8 cellular contexts compared by ENCODE assay signal in genomic region chr20:50645253-50646068, GRCh38. TPM values are rescaled to one million over a fixed set of nuclear protein-coding genes. Genes with fewer than 3 reads are reported as not detected.
DNase-seq lines count a peak whose midpoint lies in the region; ATAC-seq and TF ChIP-seq lines count a peak whose summit lies in the region.

No MANE protein-coding gene starts in this region.

- WGBS in stomach, 5 donors = 28 to 57% (median 37%) methylated on average over 15 to 23 of the region's 23 CpGs

- no peaks in the 10 kb centered on the region for H3K9me3 ChIP-seq in stomach

- no peak for TF ChIP-seq EP300 in stomach (IDR thresholded peaks at IDR 0.05)

- H3K27ac ChIP-seq in stomach = peak overlapping the region; percentile 54 to 83 (median 82)

- no peak for TF ChIP-seq POLR2A in stomach (IDR thresholded peaks at IDR 0.05)

- intact Hi-C loops in stomach (cut with DNase I; ENCODE audit: low total_unique reads) = no loop called here

- no peaks in the 10 kb centered on the region for H3K36me3 ChIP-seq in stomach

- no peak for ATAC-seq in HG02970 (IDR thresholded peaks at IDR 0.05; ENCODE audit: low FRiP score, unreplicated experiment)

- peak; percentile 100 for DNase-seq in HPDE6-E6E7 (ENCODE audit: extremely low spot score)
- DNase-seq in amniotic stem cell (lab: John Stamatoyannopoulos, UW) = peak; percentile 88
- DNase-seq in iPS DF 19.7 (ENCODE audit: low read depth, low spot score) = peak; percentile 99
- DNase-seq in stomach = peak; percentile 68
- no peak for DNase-seq in NCI-H1105 treated with DMSO at 0.1 percent for 48 hours (lab: John Stamatoyannopoulos, UW)
- no peak for DNase-seq in NCI-H2227 treated with DMSO at 0.1 percent for 48 hours (lab: John Stamatoyannopoulos, UW)
- no peak for DNase-seq in T-helper 9 cell

- H3K27me3 ChIP-seq in stomach = no peaks in the 10 kb centered on the region

- H3K4me1 ChIP-seq in stomach = peaks cover 14 to 41% (median 24%) of the 10 kb centered on the region in 4 donors

- TF ChIP-seq CTCF in stomach (IDR thresholded peaks at IDR 0.05) = no peak

- peak overlapping the region in 1 of 4 donors; percentile 3 for H3K4me3 ChIP-seq in stomach

RNA-seq across cellular contexts. Expression of gene RIPOR3, which starts 45.9 kb away (rescaled TPM):
- total RNA-seq in stomach = 10 to 100 TPM in 3 of 5 donors, 1 to 10 TPM in 2; 8.1 to 61.1 (median 13.4) TPM
- 1 to 10 TPM; 4.4 to 5.9 (median 5.8) TPM for polyA plus RNA-seq in stomach

Comparison
In these comparisons a context has a peak if more than half of its experiments do, and no peak if none do; other contexts are left out.
1. DNase-seq: peak in HPDE6-E6E7 (single experiment), amniotic stem cell (single experiment), iPS DF 19.7 (single experiment) and stomach (single experiment); none in NCI-H1105 treated with DMSO at 0.1 percent for 48 hours (single experiment), NCI-H2227 treated with DMSO at 0.1 percent for 48 hours (single experiment) and T-helper 9 cell (single experiment).